Comparison of ENCODE assay signal across 25 cellular contexts in the genomic region with DNA sequence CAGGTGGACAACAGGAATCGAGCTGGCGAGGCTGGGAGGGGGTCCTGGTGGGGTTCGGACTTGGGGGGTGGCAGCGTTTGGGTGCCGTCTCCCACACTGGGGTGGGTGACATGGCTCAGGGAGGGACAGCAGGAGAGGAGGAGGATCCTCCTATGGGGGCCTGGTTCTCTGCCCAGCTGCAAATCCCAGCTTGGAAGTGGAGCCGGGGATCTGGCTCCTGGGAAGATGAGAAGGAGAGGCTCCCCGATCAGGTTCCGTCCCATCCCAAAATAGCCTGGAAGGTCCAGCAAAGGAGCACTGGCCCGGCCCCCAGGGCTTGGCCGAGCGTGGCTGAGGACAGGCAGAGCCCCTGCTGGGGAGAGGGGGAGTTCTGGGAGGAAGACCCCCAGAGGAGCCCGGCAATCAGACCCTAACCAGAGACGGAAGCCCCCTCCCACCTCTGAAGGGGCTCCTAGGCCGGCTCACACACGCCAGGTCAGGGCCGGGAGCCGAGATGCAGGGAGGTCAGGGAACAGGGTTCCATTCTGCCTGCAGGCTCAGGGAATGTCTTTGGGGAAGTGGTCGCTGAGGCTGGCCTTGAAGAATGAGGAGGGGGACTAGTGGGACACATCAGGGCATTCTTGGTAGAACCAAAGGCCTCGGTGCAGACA.
DNase-seq lines count a peak whose midpoint lies in the region; FAIRE-seq and TF ChIP-seq lines count a peak whose summit lies in the region.
"Had no signal": no experiment of that assay in that cellular context is flagged by ENCODE, and none has a peak within 500 bp of the region (broad histone marks: within the 10 kb centered on the region; RNA-seq: fewer than 3 reads in every experiment).

No MANE protein-coding gene starts in this region.

- TF ChIP-seq CTCF in H1 (IDR thresholded peaks at IDR 0.05; ENCODE audit: control extremely low read depth in 1 of 3, insufficient read depth in 1 of 3, low read depth in 1 of 3, low read length in 3 of 3), result no peak
- no peak for TF ChIP-seq CTCF in MM.1S (IDR thresholded peaks at IDR 0.05; ENCODE audit: low read length)
- no peak for TF ChIP-seq CTCF in A673 (conservative IDR thresholded peaks at IDR 0.05; ENCODE audit: low read depth, low read length)

- 86% methylated on average over 10 of the region's 19 CpGs; no CpG with 5 or more reads in 1 of the 2 experiments for WGBS in H1 (ENCODE audit: extremely low coverage in 1 of 2, insufficient coverage in 1 of 2, insufficient read length in 1 of 2, insufficient replicate concordance in 2 of 2, low coverage in 1 of 2, low lambda C conversion rate in 2 of 2, missing lambda C conversion rate in 1 of 2), 2 experiments
- no CpG with 5 or more reads among the region's 19 CpGs for WGBS in neuronal stem cell (ENCODE audit: extremely low coverage in 2 of 2, insufficient read length in 2 of 2, insufficient replicate concordance in 1 of 2), 2 donors

- TF ChIP-seq POLR2A in H1 (IDR thresholded peaks at IDR 0.05; ENCODE audit: control extremely low read depth in 1 of 2, low read depth in 2 of 2, low read length in 2 of 2), result no peak

- no peak for TF ChIP-seq RAD21 in H1 (IDR thresholded peaks at IDR 0.05 in 1 of 2, conservative IDR thresholded peaks at IDR 0.05 in 1 of 2; ENCODE audit: low read depth in 2 of 2, low read length in 2 of 2)

- H3K9me3 ChIP-seq in H1 (ENCODE audit: insufficient read depth in 2 of 2, low read depth in 1 of 2, low read length in 1 of 2), result no peaks in the 10 kb centered on the region
- H3K9me3 ChIP-seq in neuronal stem cell (replicated peaks in 1 of 2; ENCODE audit: control insufficient read depth in 2 of 2, insufficient read depth in 1 of 2, low read depth in 1 of 2, low read length in 2 of 2), result no peaks in the 10 kb centered on the region
- no peaks in the 10 kb centered on the region for H3K9me3 ChIP-seq in MM.1S (replicated peaks; ENCODE audit: insufficient read depth, low read length)
- no peaks in the 10 kb centered on the region for H3K9me3 ChIP-seq in A673 (ENCODE audit: low read depth, low read length, poor library complexity, severe bottlenecking)
- H3K9me3 ChIP-seq: BE2C; BLaER1 treated with 17β-estradiol and CSF1 and Interleukin-3, amounts not matched to agents 10 nM and 100 nM had no signal

- POLR2A ChIA-PET in H1 (lab: Charles Lee; ENCODE audit: partially characterized antibody) (no interaction called here), A673 (lab: Charles Lee; ENCODE audit: low non-redundant PET) (no interaction called here)

- H4K20me1 ChIP-seq in H1 (replicated peaks in 1 of 2; ENCODE audit: control insufficient read depth in 1 of 2, insufficient read depth in 2 of 2, low read length in 2 of 2) (no peaks in the 10 kb centered on the region), MM.1S (ENCODE audit: insufficient read depth, low read length) (no peaks in the 10 kb centered on the region)

- CTCF ChIA-PET in H1 (lab: Charles Lee; ENCODE audit: partially characterized antibody) (interaction anchor here (0.8 to 4.3 kb wide), 6 partner anchors 11 to 523 kb away, joined by 3 to 16 read pairs (median 3); no protein-coding TSS in a partner anchor), A673 (lab: Charles Lee) (no interaction called here)

- H3F3A ChIP-seq in MM.1S (ENCODE audit: insufficient read depth, low read length), result no peaks in the 10 kb centered on the region

- peak overlapping the region; percentile 87; the same call in 1 of the 2 replicates for H2BK12ac ChIP-seq in H1 (ENCODE audit: low read depth, low read length)
- H2BK12ac ChIP-seq in neuronal stem cell (ENCODE audit: low read length), result peak overlapping the region; percentile 16

- H3K4me1 ChIP-seq in H1 (replicated peaks in 1 of 4; ENCODE audit: control insufficient read depth in 3 of 4, insufficient read depth in 4 of 4, low read length in 3 of 4) (peaks cover 0 to 44% (median 25%) of the 10 kb centered on the region in 4 experiments; a peak in 6 of 7 replicates), neuronal stem cell (ENCODE audit: control insufficient read depth in 2 of 2, insufficient read depth in 1 of 2, low read depth in 1 of 2, low read length in 2 of 2) (peaks cover 0 to 25% of the 10 kb centered on the region in 2 donors), MM.1S (ENCODE audit: low read length) (no peaks in the 10 kb centered on the region), A673 (ENCODE audit: insufficient read depth, low read length, poor library complexity, severe bottlenecking) (no peaks in the 10 kb centered on the region)
- H3K4me1 ChIP-seq: BE2C had no signal

- H3K27me3 ChIP-seq in H7 (ENCODE audit: control insufficient read depth, insufficient read depth, low read length), result peaks cover 7% of the 10 kb centered on the region
- no peaks in the 10 kb centered on the region; a peak in 1 of 7 replicates for H3K27me3 ChIP-seq in H1 (replicated peaks in 1 of 4; ENCODE audit: control insufficient read depth in 3 of 4, extremely low read depth in 1 of 4, insufficient read depth in 3 of 4, low read length in 3 of 4)
- peaks cover 0 to 91% (median 0%) of the 10 kb centered on the region in 3 experiments for H3K27me3 ChIP-seq in neuronal stem cell (ENCODE audit: control insufficient read depth in 3 of 3, insufficient read depth in 3 of 3, low read depth in 1 of 3, low read length in 3 of 3)
- peaks cover 99% of the 10 kb centered on the region for H3K27me3 ChIP-seq in MM.1S (replicated peaks; ENCODE audit: insufficient read depth, low read length)
- H3K27me3 ChIP-seq in A673 (replicated peaks; ENCODE audit: insufficient read depth, low read depth, low read length, poor library complexity), result peaks cover 94% of the 10 kb centered on the region

- H3K27ac ChIP-seq in H1 (ENCODE audit: low read depth, low read length) (no peak overlapping the region), neuronal stem cell (replicated peaks; ENCODE audit: low read length) (no peak overlapping the region), MM.1S (ENCODE audit: low read length) (no peak overlapping the region), A673 (ENCODE audit: low read depth, low read length, poor library complexity, severe bottlenecking) (no peak overlapping the region)
- H3K27ac ChIP-seq: 22Rv1; BLaER1 treated with 17β-estradiol and CSF1 and Interleukin-3, amounts not matched to agents 10 nM and 100 nM had no signal

- H3K4me3 ChIP-seq in H7 (ENCODE audit: insufficient read depth, low read depth, low read length) (no peak overlapping the region), H1 (ENCODE audit: extremely low read depth in 1 of 4, insufficient read depth in 2 of 4, low read depth in 3 of 4, low read length in 4 of 4) (no peak overlapping the region), neuronal stem cell (ENCODE audit: low read length in 2 of 2) (no peak overlapping the region), MM.1S (ENCODE audit: low read length) (no peak overlapping the region), A673 (ENCODE audit: low read depth, low read length, poor library complexity, severe bottlenecking) (no peak overlapping the region)
- H3K4me3 ChIP-seq: BLaER1 treated with 17β-estradiol and CSF1 and Interleukin-3, amounts not matched to agents 10 nM and 100 nM; GM12878; GM23338 had no signal

- H3K9ac ChIP-seq in H1 (replicated peaks in 1 of 4; ENCODE audit: extremely low read depth in 1 of 4, low read depth in 3 of 4, low read length in 3 of 4), result no peak overlapping the region
- H3K9ac ChIP-seq in neuronal stem cell (ENCODE audit: low read depth, low read length, poor library complexity), result peak overlapping the region; percentile 9
- no peak overlapping the region for H3K9ac ChIP-seq in MM.1S (ENCODE audit: low read length)
- H3K9ac ChIP-seq: BLaER1 treated with 17β-estradiol and CSF1 and Interleukin-3, amounts not matched to agents 10 nM and 100 nM had no signal

- no peak overlapping the region for H4K5ac ChIP-seq in H1 (ENCODE audit: insufficient read length, low read depth, low read length)

- FAIRE-seq in H1 (lab: Jason Lieb, UNC), result no peak
- FAIRE-seq: A204.1, D721Med, GM12878, GM19239, H54 had no signal

- no TSS peak for BruUV-seq in A673 (replicated peaks; lab: Mats Ljungman, UMichigan)

- H2BK5ac ChIP-seq in H1 (ENCODE audit: low read depth, low read length) (0 out of 2 replicates have a peak overlapping the region, but pooled peaks have one; percentile 71), neuronal stem cell (ENCODE audit: low read length) (no peak overlapping the region)

- no peak overlapping the region for H2BK20ac ChIP-seq in H1 (ENCODE audit: low read length)

- H3K18ac ChIP-seq in H1 (ENCODE audit: extremely low read depth, low read length) (0 out of 2 replicates have a peak overlapping the region, but pooled peaks have one; percentile 32), neuronal stem cell (ENCODE audit: low read length) (peak overlapping the region; percentile 18)

- no peak overlapping the region for H2BK120ac ChIP-seq in H1 (replicated peaks; ENCODE audit: low read depth, low read length)
- H2BK120ac ChIP-seq in neuronal stem cell (ENCODE audit: low read depth, low read length), result no peak overlapping the region

- H2AFZ ChIP-seq in H1 (ENCODE audit: low read length) (no peak overlapping the region), neuronal stem cell (ENCODE audit: low read length) (no peak overlapping the region), MM.1S (ENCODE audit: low read length) (no peak overlapping the region)

- no peak overlapping the region for H3K14ac ChIP-seq in H1 (ENCODE audit: insufficient read length)
- no peak overlapping the region for H3K14ac ChIP-seq in neuronal stem cell (ENCODE audit: low read length)

- H2BK15ac ChIP-seq in H1 (ENCODE audit: low read length), result no peak overlapping the region; the same call in 1 of the 2 replicates
- peak overlapping the region; percentile 54 for H2BK15ac ChIP-seq in neuronal stem cell (ENCODE audit: low read length)

- H4K8ac ChIP-seq in H1 (ENCODE audit: extremely low read depth, insufficient read depth, low read length), result peak overlapping the region; percentile 1; the same call in 1 of the 2 replicates
- H4K8ac ChIP-seq in neuronal stem cell (ENCODE audit: low read depth, low read length), result no peak overlapping the region

- no peak for TF ChIP-seq EP300 in H1 (IDR thresholded peaks at IDR 0.05; ENCODE audit: borderline replicate concordance in 1 of 2, low read depth in 2 of 2, low read length in 2 of 2)

- H3K4me2 ChIP-seq in H1 (ENCODE audit: insufficient read depth in 1 of 2, low read depth in 2 of 2, low read length in 2 of 2), result no peak overlapping the region
- no peak overlapping the region for H3K4me2 ChIP-seq in neuronal stem cell (ENCODE audit: insufficient read depth, low read length, poor library complexity, severe bottlenecking)
- no peak overlapping the region for H3K4me2 ChIP-seq in MM.1S (ENCODE audit: low read depth, low read length)
- H3K4me2 ChIP-seq: BLaER1 treated with 17β-estradiol and CSF1 and Interleukin-3, amounts not matched to agents 10 nM and 100 nM; GM23338 had no signal

- no peaks in the 10 kb centered on the region for H3K36me3 ChIP-seq in H7 (replicated peaks; ENCODE audit: control insufficient read depth, insufficient read depth, low read length)
- H3K36me3 ChIP-seq in H1 (ENCODE audit: control insufficient read depth in 2 of 4, insufficient read depth in 4 of 4, low read length in 3 of 4), result no peaks in the 10 kb centered on the region
- H3K36me3 ChIP-seq in neuronal stem cell (replicated peaks in 1 of 2; ENCODE audit: control insufficient read depth in 2 of 2, insufficient read depth in 2 of 2, low read length in 2 of 2), result no peaks in the 10 kb centered on the region
- H3K36me3 ChIP-seq in MM.1S (replicated peaks; ENCODE audit: insufficient read depth, low read length), result no peaks in the 10 kb centered on the region
- no peaks in the 10 kb centered on the region for H3K36me3 ChIP-seq in A673 (ENCODE audit: insufficient read depth, low read length, poor library complexity, severe bottlenecking)
- H3K36me3 ChIP-seq: BE2C; BLaER1 treated with 17β-estradiol and CSF1 and Interleukin-3, amounts not matched to agents 10 nM and 100 nM had no signal

- DNase-seq in NCI-H82 (lab: John Stamatoyannopoulos, UW), result peak; percentile 43
- DNase-seq in NCI-H82 treated with DMSO at 0.1 percent for 48 hours (lab: John Stamatoyannopoulos, UW; ENCODE audit: unreplicated experiment), result no peak
- peak; percentile 60 for DNase-seq in H7
- no peak for DNase-seq in H1 (ENCODE audit: low read depth in 1 of 2, low spot score in 2 of 2)
- DNase-seq in neuronal stem cell (ENCODE audit: low spot score), result no peak
- DNase-seq in MV-4-11 (lab: John Stamatoyannopoulos, UW), result no peak
- no peak for DNase-seq in MM.1S
- DNase-seq in A673 (ENCODE audit: low spot score), result no peak
- DNase-seq: ACHN; AML-193; BE2C; CD4-positive, alpha-beta T cell; CD8-positive, alpha-beta memory T cell; DMS79; EL; GDM1; HCEC 1CT had no signal

- H3K79me2 ChIP-seq in H1 (ENCODE audit: control insufficient read depth in 1 of 2, insufficient read depth in 2 of 2, low read length in 2 of 2), result no peaks in the 10 kb centered on the region
- no peaks in the 10 kb centered on the region for H3K79me2 ChIP-seq in MM.1S (ENCODE audit: low read length)

- H3K4ac ChIP-seq in H1 (replicated peaks; ENCODE audit: insufficient read length, low read depth, low read length) (no peak overlapping the region), neuronal stem cell (ENCODE audit: low read length) (no peak overlapping the region)

- no peaks in the 10 kb centered on the region for H3K9me2 ChIP-seq in MM.1S (replicated peaks; ENCODE audit: insufficient read depth, low read length)

- no peak overlapping the region for H3K56ac ChIP-seq in H1 (replicated peaks; ENCODE audit: insufficient read length, low read depth, low read length)

- H3K23me2 ChIP-seq in H1 (ENCODE audit: low read depth, low read length), result peaks cover 7% of the 10 kb centered on the region; the same call in 1 of the 2 replicates

- H2AK5ac ChIP-seq in H1 (ENCODE audit: low read depth, low read length), result peak overlapping the region; percentile 75; the same call in 1 of the 2 replicates
- H2AK5ac ChIP-seq in neuronal stem cell (ENCODE audit: low read depth, low read length), result peak overlapping the region; percentile 93

- H3K79me1 ChIP-seq in H1 (ENCODE audit: low read depth, low read length), result no peaks in the 10 kb centered on the region; the same call in 1 of the 2 replicates
- peaks cover 1% of the 10 kb centered on the region for H3K79me1 ChIP-seq in neuronal stem cell (ENCODE audit: low read depth, low read length)

- intact Hi-C loops in A673 (cut with micrococcal nuclease; ENCODE audit: unreplicated experiment), result no loop called here

- H3K23ac ChIP-seq in H1 (ENCODE audit: insufficient read length), result no peak overlapping the region
- H3K23ac ChIP-seq in neuronal stem cell (ENCODE audit: low read depth, low read length, poor library complexity), result no peak overlapping the region

- H4K91ac ChIP-seq in H1 (replicated peaks; ENCODE audit: insufficient read length, low read length) (no peak overlapping the region), neuronal stem cell (ENCODE audit: low read depth, low read length, poor library complexity) (no peak overlapping the region)

Comparison
In these comparisons a context has a peak if more than half of its experiments do, and no peak if none do; other contexts are left out.
1. DNase-seq: peak in NCI-H82 (single experiment) and H7 (single experiment); none in NCI-H82 treated with DMSO at 0.1 percent for 48 hours (single experiment), H1 (0 of 2), neuronal stem cell (single experiment), MV-4-11 (single experiment), MM.1S (single experiment) and A673 (single experiment).